ENCODE assay signal across 9 cellular contexts in genomic region chr11:102267602-102268001, GRCh38. TPM values are rescaled to one million over a fixed set of nuclear protein-coding genes. Genes with fewer than 3 reads are reported as not detected.
A peak's percentile ranks its signal among the peaks of the same experiment; 100 is the strongest.
DNase-seq lines count a peak whose midpoint lies in the region; ATAC-seq and TF ChIP-seq lines count a peak whose summit lies in the region.
"Had no signal": no experiment of that assay in that cellular context is flagged by ENCODE, and none has a peak within 500 bp of the region (broad histone marks: within the 10 kb centered on the region; RNA-seq: fewer than 3 reads in every experiment).

No MANE protein-coding gene starts in this region.

- no peak for DNase-seq in stimulated activated naive CD8-positive, alpha-beta T cell treated with anti-CD3 and anti-CD28 coated beads, Interleukin-15, amount 100 ng/mL, for 72 hours
- no peak for DNase-seq in stimulated activated naive CD8-positive, alpha-beta T cell treated with anti-CD3 and anti-CD28 coated beads, Interleukin-15, Interleukin-2, amounts not matched to agents 100 U/mL and 50 U/mL, for 24 hours
- peak; percentile 43 to 65 for DNase-seq in T47D (ENCODE audit: low read depth in 1 of 2, low spot score in 1 of 2)
- DNase-seq in mesothelial cell of epicardium (ENCODE audit: low spot score in 2 of 2, unreplicated experiment in 2 of 2), result no peak
- no peak for DNase-seq in G401 (ENCODE audit: low spot score)
- no peak for DNase-seq in HAP-1 (ENCODE audit: low spot score in 2 of 2)
- DNase-seq: activated naive CD4-positive, alpha-beta T cell treated with anti-CD3 and anti-CD28 coated beads, Interleukin-2, amount 50 U/mL, for 16 hours had no signal

- peaks cover 32% of the 10 kb centered on the region for H3K4me1 Mint-ChIP-seq in stimulated activated naive CD8-positive, alpha-beta T cell treated with anti-CD3 and anti-CD28 coated beads, Interleukin-15, amount 100 ng/mL, for 72 hours
- peaks cover 54% of the 10 kb centered on the region for H3K4me1 Mint-ChIP-seq in mesothelial cell of epicardium

- peaks cover 6% of the 10 kb centered on the region for H3K4me1 ChIP-seq in HAP-1

- no peak overlapping the region for H3K4me3 ChIP-seq in HAP-1

- H3K9me3 Mint-ChIP-seq in stimulated activated naive CD8-positive, alpha-beta T cell treated with anti-CD3 and anti-CD28 coated beads, Interleukin-15, amount 100 ng/mL, for 72 hours, result no peaks in the 10 kb centered on the region
- no peaks in the 10 kb centered on the region for H3K9me3 Mint-ChIP-seq in mesothelial cell of epicardium

- H3K27ac Mint-ChIP-seq in stimulated activated naive CD8-positive, alpha-beta T cell treated with anti-CD3 and anti-CD28 coated beads, Interleukin-15, amount 100 ng/mL, for 72 hours, result no peak overlapping the region
- peak overlapping the region; percentile 95 for H3K27ac Mint-ChIP-seq in mesothelial cell of epicardium

- H3K4me3 Mint-ChIP-seq in stimulated activated naive CD8-positive, alpha-beta T cell treated with anti-CD3 and anti-CD28 coated beads, Interleukin-15, amount 100 ng/mL, for 72 hours, result peak overlapping the region; percentile 47 to 62
- peak overlapping the region; percentile 62 for H3K4me3 Mint-ChIP-seq in mesothelial cell of epicardium

- in situ Hi-C loops in T47D (cut with HindIII; ENCODE audit: low pct_unique_long_range_greater_than_20kb, low sequenced_read_pairs), result no loop called here
- in situ Hi-C loops in G401 (cut with HindIII; ENCODE audit: low sequenced_read_pairs), result no loop called here
- in situ Hi-C loops in HAP-1 (cut with MboI; ENCODE audit: low sequenced_read_pairs), result no loop called here

- H3K27me3 ChIP-seq in HAP-1 (ENCODE audit: low read depth), result no peaks in the 10 kb centered on the region

- peaks cover 25% of the 10 kb centered on the region for H3K27me3 Mint-ChIP-seq in stimulated activated naive CD8-positive, alpha-beta T cell treated with anti-CD3 and anti-CD28 coated beads, Interleukin-15, amount 100 ng/mL, for 72 hours
- no peaks in the 10 kb centered on the region for H3K27me3 Mint-ChIP-seq in mesothelial cell of epicardium (ENCODE audit: low read depth)

- no peak for ATAC-seq in stimulated activated naive CD8-positive, alpha-beta T cell treated with anti-CD3 and anti-CD28 coated beads, Interleukin-15, amount 100 ng/mL, for 72 hours
- no peak for ATAC-seq in stimulated activated naive CD8-positive, alpha-beta T cell treated with anti-CD3 and anti-CD28 coated beads, Interleukin-15, Interleukin-2, amounts not matched to agents 100 U/mL and 50 U/mL, for 24 hours
- ATAC-seq in GM19467 (IDR thresholded peaks at IDR 0.05; ENCODE audit: unreplicated experiment), result no peak
- ATAC-seq in GM18909 (IDR thresholded peaks at IDR 0.05; ENCODE audit: poor library complexity, unreplicated experiment), result no peak

- no peaks in the 10 kb centered on the region for H3K9me3 ChIP-seq in HAP-1

- H3K36me3 Mint-ChIP-seq in mesothelial cell of epicardium, result no peaks in the 10 kb centered on the region

- TF ChIP-seq CTCF in mesothelial cell of epicardium (IDR thresholded peaks at IDR 0.05; ENCODE audit: unreplicated experiment), result no peak

- no peaks in the 10 kb centered on the region for H3K36me3 ChIP-seq in HAP-1 (replicated peaks)

RNA-seq across cellular contexts. Expression of gene BIRC3, which starts 49.7 kb away (rescaled TPM):
- 1.4 to 2.2 TPM (median 1.8 TPM) in 3 replicates for total RNA-seq in mesothelial cell of epicardium
- total RNA-seq in G401 (2014; rRNA removed; shearing (Covaris generic)), result 0.07 TPM in 1 of 2 replicates, not detected in the other

Comparison
In these comparisons a context has a peak if more than half of its experiments do, and no peak if none do; other contexts are left out.
1. DNase-seq: peak in T47D (2 of 2); none in stimulated activated naive CD8-positive, alpha-beta T cell treated with anti-CD3 and anti-CD28 coated beads, Interleukin-15, amount 100 ng/mL, for 72 hours (0 of 2), stimulated activated naive CD8-positive, alpha-beta T cell treated with anti-CD3 and anti-CD28 coated beads, Interleukin-15, Interleukin-2, amounts not matched to agents 100 U/mL and 50 U/mL, for 24 hours (single experiment), mesothelial cell of epicardium (0 of 2), G401 (single experiment) and HAP-1 (0 of 2).